In the genomic region with DNA sequence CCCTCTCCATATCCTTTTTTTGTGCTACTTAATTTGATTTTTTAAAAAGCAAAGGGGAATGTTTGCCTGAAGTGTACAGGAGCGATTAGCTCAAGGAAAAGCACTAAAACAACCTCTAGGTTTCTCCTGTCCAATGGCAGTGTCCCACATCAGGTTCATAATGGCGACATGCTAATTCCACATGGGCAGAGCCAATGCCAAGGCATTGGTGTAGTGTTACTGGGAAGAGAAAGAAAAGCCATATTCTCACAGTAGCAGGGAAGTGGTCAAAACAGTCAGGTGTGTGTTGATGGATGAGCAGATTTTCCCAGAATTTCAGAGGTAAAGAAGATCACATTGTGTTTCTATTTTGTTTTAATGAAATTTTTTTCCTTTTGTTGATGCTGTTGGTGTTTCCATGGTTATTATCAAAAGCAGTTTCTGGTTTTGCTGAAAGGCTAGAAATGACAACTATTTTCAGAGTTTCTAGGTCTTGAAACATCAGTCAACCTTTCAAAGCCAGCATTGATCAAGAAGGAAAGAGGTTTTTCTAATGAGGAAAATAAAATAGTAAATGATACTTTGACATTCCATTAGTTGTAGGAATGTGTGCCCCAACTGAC, we compare ENCODE assay signal across 8 cellular contexts.
DNase-seq lines count a peak whose midpoint lies in the region; ATAC-seq, FAIRE-seq and TF ChIP-seq lines count a peak whose summit lies in the region.

No MANE protein-coding gene starts in this region.

- H3K36me3 Mint-ChIP-seq in effector memory CD8-positive, alpha-beta T cell (ENCODE audit: insufficient read depth) = peaks cover 23% of the 10 kb centered on the region

- DNase-seq in NCI-H2081 (lab: John Stamatoyannopoulos, UW) (peak; percentile 9 to 46), NCI-H2081 treated with DMSO at 0.1 percent for 48 hours (lab: John Stamatoyannopoulos, UW) (no peak), SK-N-SH (peak; percentile 12), iPS DF 6.9 (ENCODE audit: low read depth, low spot score) (peak; percentile 64), suprapubic skin (ENCODE audit: low spot score in 2 of 2) (no peak), HTR-8/SVneo (ENCODE audit: insufficient read length, low spot score) (no peak), NCI-H524 treated with DMSO at 0.1 percent for 48 hours (lab: John Stamatoyannopoulos, UW) (no peak)
- DNase-seq in effector memory CD8-positive, alpha-beta T cell = no peak

- TF ChIP-seq EP300 in SK-N-SH (IDR thresholded peaks at IDR 0.05; ENCODE audit: borderline replicate concordance in 1 of 2, low read depth in 1 of 2, low read length in 1 of 2) (no peak), suprapubic skin (IDR thresholded peaks at IDR 0.05) (no peak)

- H3K36me3 ChIP-seq in SK-N-SH (replicated peaks in 1 of 2; ENCODE audit: control insufficient read depth in 1 of 2, insufficient read depth in 2 of 2, low read length in 1 of 2) (peaks cover 0 to 4% of the 10 kb centered on the region in 2 experiments), iPS DF 6.9 (ENCODE audit: control insufficient read depth, insufficient read depth, low read length) (no peaks in the 10 kb centered on the region), suprapubic skin (no peaks in the 10 kb centered on the region)

- H3K4me1 Mint-ChIP-seq in effector memory CD8-positive, alpha-beta T cell (ENCODE audit: low read depth in 2 of 2) = peaks cover 54 to 70% of the 10 kb centered on the region in 2 donors

- no peak for TF ChIP-seq POLR2A in suprapubic skin (IDR thresholded peaks at IDR 0.05)

- peaks cover 100% of the 10 kb centered on the region for H3K79me2 ChIP-seq in SK-N-SH (ENCODE audit: insufficient read depth)

- H3K9me2 ChIP-seq in SK-N-SH = no peaks in the 10 kb centered on the region

- no peaks in the 10 kb centered on the region for H3K9me3 Mint-ChIP-seq in effector memory CD8-positive, alpha-beta T cell

- H3K4me3 Mint-ChIP-seq in effector memory CD8-positive, alpha-beta T cell = no peak overlapping the region

- ATAC-seq in effector memory CD8-positive, alpha-beta T cell (replicated peaks) = no peak

- POLR2A ChIA-PET in SK-N-SH (lab: Yijun Ruan, JAX) = no interaction called here

- H3K27me3 ChIP-seq in SK-N-SH (ENCODE audit: insufficient read depth) (no peaks in the 10 kb centered on the region), iPS DF 6.9 (ENCODE audit: control insufficient read depth, insufficient read depth, low read length) (no peaks in the 10 kb centered on the region), suprapubic skin (no peaks in the 10 kb centered on the region)

- TF ChIP-seq RAD21 in SK-N-SH (IDR thresholded peaks at IDR 0.05; ENCODE audit: low read length) = no peak

- H3K27ac ChIP-seq in SK-N-SH (ENCODE audit: low read depth in 2 of 2, low read length in 1 of 2) = peak overlapping the region in 1 of 2 experiments; percentile 38; a peak in 1 of 4 replicates
- no peak overlapping the region for H3K27ac ChIP-seq in iPS DF 6.9 (ENCODE audit: low read length)
- H3K27ac ChIP-seq in suprapubic skin = peak overlapping the region; percentile 29

- no peak for FAIRE-seq in HTR-8/SVneo (lab: Jason Lieb, UNC)

- 97% methylated on average over 2 of the region's 2 CpGs for WGBS in SK-N-SH (ENCODE audit: low lambda C conversion rate)
- no CpG with 5 or more reads among the region's 2 CpGs for WGBS in iPS DF 6.9 (ENCODE audit: insufficient coverage, insufficient read length)
- WGBS in suprapubic skin = 61% methylated on average over 2 of the region's 2 CpGs

- no peak overlapping the region for H3K27ac Mint-ChIP-seq in effector memory CD8-positive, alpha-beta T cell

- peaks cover 94% of the 10 kb centered on the region for H4K20me1 ChIP-seq in SK-N-SH (ENCODE audit: insufficient read depth)

- CTCF ChIA-PET in SK-N-SH (lab: Yijun Ruan, JAX) = no interaction called here

- no peak overlapping the region for H3K4me2 ChIP-seq in SK-N-SH

- peaks cover 23% of the 10 kb centered on the region for H3F3A ChIP-seq in SK-N-SH (replicated peaks; ENCODE audit: insufficient read depth)

- TF ChIP-seq CTCF in SK-N-SH (IDR thresholded peaks at IDR 0.05) (no peak), suprapubic skin (IDR thresholded peaks at IDR 0.05) (no peak)

- H2AFZ ChIP-seq in SK-N-SH (ENCODE audit: low read depth) = no peak overlapping the region

- H3K9me3 ChIP-seq in SK-N-SH = no peaks in the 10 kb centered on the region
- H3K9me3 ChIP-seq in iPS DF 6.9 (ENCODE audit: control insufficient read depth, insufficient read depth, low read length) = no peaks in the 10 kb centered on the region
- no peaks in the 10 kb centered on the region for H3K9me3 ChIP-seq in suprapubic skin

- H3K4me3 ChIP-seq in SK-N-SH (ENCODE audit: low read depth in 2 of 2, low read length in 1 of 2) (no peak overlapping the region), iPS DF 6.9 (ENCODE audit: low read length) (no peak overlapping the region), suprapubic skin (no peak overlapping the region)

- H3K9ac ChIP-seq in SK-N-SH = no peak overlapping the region

- H3K4me1 ChIP-seq in SK-N-SH (ENCODE audit: control insufficient read depth in 1 of 2, insufficient read depth in 2 of 2, low read depth in 1 of 2, low read length in 1 of 2) = peaks cover 7 to 24% of the 10 kb centered on the region in 2 experiments; a peak in 3 of 4 replicates
- peaks cover 4% of the 10 kb centered on the region; the same call in 1 of the 2 replicates for H3K4me1 ChIP-seq in iPS DF 6.9 (ENCODE audit: control insufficient read depth, insufficient read depth, low read length)
- H3K4me1 ChIP-seq in suprapubic skin = peaks cover 50% of the 10 kb centered on the region

- no peaks in the 10 kb centered on the region for H3K27me3 Mint-ChIP-seq in effector memory CD8-positive, alpha-beta T cell

TF ChIP-seq in SK-N-SH, 30 proteins besides CTCF, POLR2A, EP300 and RAD21:
- TF ChIP-seq YY1 (IDR thresholded peaks at IDR 0.05; ENCODE audit: low read depth) (no peak), RFX5 (IDR thresholded peaks at IDR 0.05; ENCODE audit: low read length) (0 out of 2 replicates have a peak, but pooled peaks have one; percentile 9)

Comparison
In these comparisons a context has a peak if more than half of its experiments do, and no peak if none do; other contexts are left out.
1. DNase-seq: peak in NCI-H2081 (2 of 2), SK-N-SH (single experiment) and iPS DF 6.9 (single experiment); none in NCI-H2081 treated with DMSO at 0.1 percent for 48 hours (single experiment), suprapubic skin (0 of 2), HTR-8/SVneo (single experiment), NCI-H524 treated with DMSO at 0.1 percent for 48 hours (single experiment) and effector memory CD8-positive, alpha-beta T cell (0 of 3).